In the genomic region with DNA sequence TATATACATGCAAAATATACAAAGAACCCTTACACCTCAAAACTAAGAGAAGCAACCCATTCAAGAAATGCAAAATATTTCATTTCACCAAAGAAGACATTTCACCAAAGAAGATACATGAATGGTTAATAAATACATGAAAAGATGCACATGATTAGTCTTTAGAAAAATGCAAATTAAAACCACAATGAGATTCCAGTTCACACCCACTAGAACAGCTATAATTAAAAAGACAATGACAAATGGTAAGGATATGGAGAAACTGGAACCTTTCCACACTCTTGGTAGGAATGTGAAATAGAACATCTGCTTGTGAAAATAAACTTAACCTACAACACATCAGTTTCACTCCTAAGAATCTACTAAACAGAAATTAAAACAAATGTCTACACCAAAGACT, we compare ENCODE assay signal across 24 cellular contexts.
DNase-seq lines count a peak whose midpoint lies in the region; ATAC-seq, FAIRE-seq and TF ChIP-seq lines count a peak whose summit lies in the region.
"Had no signal": no experiment of that assay in that cellular context is flagged by ENCODE, and none has a peak within 500 bp of the region (broad histone marks: within the 10 kb centered on the region; RNA-seq: fewer than 3 reads in every experiment).

No MANE protein-coding gene starts in this region.

- no peak for ATAC-seq in HepG2
- ATAC-seq: natural killer cell, right cardiac atrium had no signal

- intact Hi-C loops in Caco-2 (cut with micrococcal nuclease; ENCODE audit: unreplicated experiment): loop anchor here (2.0 kb wide), 1 partner anchor 76 kb away; no protein-coding TSS in a partner anchor
- intact Hi-C loops in spleen (cut with DNase I; ENCODE audit: low total_unique reads): no loop called here
- intact Hi-C loops in HepG2 (cut with micrococcal nuclease; ENCODE audit: unreplicated experiment): no loop called here

- in situ Hi-C loops in HepG2 (cut with HindIII; ENCODE audit: extremely low pct_ligation_motif_present, low pct_unique_long_range_greater_than_20kb): no loop called here

- peaks cover 35% of the 10 kb centered on the region for H3K79me1 ChIP-seq in mesenchymal stem cell (replicated peaks; ENCODE audit: low read length, poor library complexity, severe bottlenecking)

- TF ChIP-seq POLR2A in spleen (IDR thresholded peaks at IDR 0.05) (no peak), HepG2 (IDR thresholded peaks at IDR 0.05; ENCODE audit: insufficient read depth in 1 of 2, low read depth in 2 of 2, low read length in 2 of 2) (no peak)

- CTCF ChIA-PET in Caco-2 (lab: Charles Lee) (no interaction called here), HepG2 (lab: Yijun Ruan, JAX; ENCODE audit: low intra/inter-chr PET ratio, low total read pairs) (no interaction called here)

- DNase-seq in Caco-2 (no peak), Karpas-422 (no peak), choroid plexus epithelial cell (ENCODE audit: low read depth) (peak; percentile 42), mesenchymal stem cell (peak; percentile 25), NCI-H2081 treated with DMSO at 0.1 percent for 48 hours (lab: John Stamatoyannopoulos, UW) (no peak), spleen (no peak), GM10266 (ENCODE audit: extremely low spot score) (no peak), HepG2 (ENCODE audit: low spot score) (no peak)
- DNase-seq: activated CD4-positive, alpha-beta T cell treated with anti-CD3 and anti-CD28 coated beads, Interleukin-2, amount 50 U/mL, for 1 hour; activated CD8-positive, alpha-beta memory T cell treated with anti-CD3 and anti-CD28 coated beads, Interleukin-2, amount 50 U/mL, for 4 hours; activated naive CD8-positive, alpha-beta T cell treated with anti-CD3 and anti-CD28 coated beads, Interleukin-2, amount 10 ng/mL, durations not matched to agents 7 days and 5 days; colonic mucosa; foreskin fibroblast; natural killer cell; NCI-H524 treated with DMSO at 0.1 percent for 48 hours; ovary; right cardiac atrium; SHP77 treated with DMSO at 0.1 percent for 48 hours had no signal

- TF ChIP-seq EP300 in HepG2 (IDR thresholded peaks at IDR 0.05; ENCODE audit: low read depth in 2 of 2, low read length in 2 of 2) (no peak), HepG2 (CRISPR knock-in tag; IDR thresholded peaks at IDR 0.05; ENCODE audit: borderline replicate concordance) (no peak)

- no peak overlapping the region for H3K23ac ChIP-seq in mesenchymal stem cell (ENCODE audit: low read length in 2 of 2)

- no peak overlapping the region for H3K4ac ChIP-seq in mesenchymal stem cell (ENCODE audit: low read depth in 1 of 2, low read length in 2 of 2)

- no peak overlapping the region for H2BK15ac ChIP-seq in mesenchymal stem cell (ENCODE audit: low read depth, poor library complexity, severe bottlenecking)

- H3K27ac ChIP-seq in Karpas-422 (ENCODE audit: low read length): peak overlapping the region; percentile 89
- H3K27ac ChIP-seq in mesenchymal stem cell (ENCODE audit: low read length, poor library complexity, severe bottlenecking): no peak overlapping the region
- H3K27ac ChIP-seq in spleen: no peak overlapping the region
- H3K27ac ChIP-seq in HepG2 (ENCODE audit: extremely low read length, insufficient read depth, low read length): no peak overlapping the region
- H3K27ac ChIP-seq: colonic mucosa, ovary, suprapubic skin had no signal

- H3K36me3 ChIP-seq in Caco-2 (ENCODE audit: control insufficient read depth, insufficient read depth, low read length) (no peaks in the 10 kb centered on the region), Karpas-422 (ENCODE audit: insufficient read depth, low read length) (0 out of 2 replicates have a peak, but pooled peaks cover 3% of the 10 kb centered on the region), mesenchymal stem cell (ENCODE audit: control insufficient read depth in 1 of 2, insufficient read depth in 2 of 2, low read depth in 1 of 2, low read length in 2 of 2) (no peaks in the 10 kb centered on the region), spleen (no peaks in the 10 kb centered on the region), HepG2 (replicated peaks in 1 of 2; ENCODE audit: control insufficient read depth in 1 of 2, insufficient read depth in 2 of 2, low read length in 2 of 2) (peaks cover 0 to 4% of the 10 kb centered on the region in 2 experiments; a peak in 2 of 5 replicates)
- H3K36me3 ChIP-seq: colonic mucosa, ovary, suprapubic skin had no signal

- no peak for TF ChIP-seq CTCF in Caco-2 (IDR thresholded peaks at IDR 0.05; ENCODE audit: insufficient read depth in 1 of 2, low read depth in 1 of 2, low read length in 1 of 2, severe bottlenecking in 1 of 2, unreplicated experiment in 1 of 2)
- no peak for TF ChIP-seq CTCF in choroid plexus epithelial cell (conservative IDR thresholded peaks at IDR 0.05; ENCODE audit: low read depth, low read length)
- TF ChIP-seq CTCF in spleen (IDR thresholded peaks at IDR 0.05 in 8 of 11, conservative IDR thresholded peaks at IDR 0.05 in 3 of 11): no peak
- TF ChIP-seq CTCF in GM10266 (IDR thresholded peaks at IDR 0.05; ENCODE audit: control insufficient read depth, insufficient read depth, low read depth, missing control alignments): no peak
- TF ChIP-seq CTCF in HepG2 (CRISPR knock-in tag; IDR thresholded peaks at IDR 0.05): no peak

- no peak overlapping the region for H2AK5ac ChIP-seq in mesenchymal stem cell (ENCODE audit: low read length, severe bottlenecking)

- H3K4me3 Mint-ChIP-seq in Caco-2 (ENCODE audit: unreplicated experiment): peak overlapping the region; percentile 70
- H3K4me3 Mint-ChIP-seq: activated naive CD8-positive, alpha-beta T cell treated with anti-CD3 and anti-CD28 coated beads, Interleukin-2, amount 10 ng/mL, durations not matched to agents 7 days and 5 days; brain; natural killer cell; T-helper 1 cell treated with Interleukin-12 subunit alpha and Interleukin-12 subunit beta and Interleukin-4 antibody, amounts not matched to agents 30 μg/mL and 1 μg/mL, for 36 hours had no signal

- H3K9ac ChIP-seq in Karpas-422 (ENCODE audit: low read length) (peak overlapping the region; percentile 65), mesenchymal stem cell (ENCODE audit: low read length) (no peak overlapping the region), HepG2 (ENCODE audit: insufficient read depth, low read depth, low read length) (no peak overlapping the region)

- no peak overlapping the region for H2AFZ ChIP-seq in Karpas-422 (ENCODE audit: low read length)
- H2AFZ ChIP-seq in mesenchymal stem cell (ENCODE audit: low read depth, low read length): no peak overlapping the region
- no peak overlapping the region for H2AFZ ChIP-seq in HepG2 (ENCODE audit: low read length)

- H4K20me1 ChIP-seq in Karpas-422 (ENCODE audit: insufficient read depth, low read depth, low read length): no peaks in the 10 kb centered on the region
- no peaks in the 10 kb centered on the region for H4K20me1 ChIP-seq in HepG2 (ENCODE audit: insufficient read depth, low read length)

- H3K4me3 ChIP-seq in Caco-2 (ENCODE audit: low read depth, low read length) (no peak overlapping the region), Karpas-422 (ENCODE audit: low read length) (peak overlapping the region; percentile 32; the same call in 1 of the 2 replicates), choroid plexus epithelial cell (ENCODE audit: low read depth, low read length) (no peak overlapping the region), mesenchymal stem cell (ENCODE audit: insufficient read depth in 1 of 2, low read depth in 1 of 2, low read length in 2 of 2) (no peak overlapping the region), spleen (no peak overlapping the region), HepG2 (replicated peaks in 1 of 3; ENCODE audit: insufficient read depth in 1 of 3, low read depth in 2 of 3, low read length in 3 of 3) (no peak overlapping the region)
- H3K4me3 ChIP-seq: colonic mucosa, ovary, suprapubic skin had no signal

- no peaks in the 10 kb centered on the region for H3K9me3 Mint-ChIP-seq in Caco-2 (ENCODE audit: unreplicated experiment)
- H3K9me3 Mint-ChIP-seq: activated naive CD8-positive, alpha-beta T cell treated with anti-CD3 and anti-CD28 coated beads, Interleukin-2, amount 10 ng/mL, durations not matched to agents 7 days and 5 days; activated T-helper 2 cell treated with anti-CD3 and anti-CD28 coated beads, Interferon-gamma antibody, Interleukin-2, Interleukin-4, amounts not matched to agents 10 μg/mL and 5 μg/mL and 100 μg/mL, durations not matched to agents 14 hours and 24 hours and 36 hours; natural killer cell; T-helper 1 cell treated with Interleukin-12 subunit alpha and Interleukin-12 subunit beta and Interleukin-4 antibody, amounts not matched to agents 30 μg/mL and 1 μg/mL, for 36 hours had no signal

- POLR2A ChIA-PET in Caco-2 (lab: Charles Lee): no interaction called here
- POLR2A ChIA-PET in HepG2 (lab: Yijun Ruan, JAX): no interaction called here

- H4K8ac ChIP-seq in mesenchymal stem cell (ENCODE audit: low read length): no peak overlapping the region

- H4K91ac ChIP-seq in mesenchymal stem cell (ENCODE audit: low read length): no peak overlapping the region

- no peak overlapping the region for H2BK5ac ChIP-seq in mesenchymal stem cell (ENCODE audit: low read depth, low read length, poor library complexity, severe bottlenecking)

- H2BK120ac ChIP-seq in mesenchymal stem cell (ENCODE audit: low read depth, low read length): no peak overlapping the region

- no peaks in the 10 kb centered on the region for H3K9me2 ChIP-seq in Karpas-422 (replicated peaks; ENCODE audit: insufficient read depth, low read length)

- H3K18ac ChIP-seq in mesenchymal stem cell (ENCODE audit: low read depth in 1 of 2, low read length in 2 of 2): no peak overlapping the region

- H3K36me3 Mint-ChIP-seq in Caco-2 (ENCODE audit: insufficient read depth, unreplicated experiment): peaks cover 11% of the 10 kb centered on the region
- H3K36me3 Mint-ChIP-seq: activated naive CD8-positive, alpha-beta T cell treated with anti-CD3 and anti-CD28 coated beads, Interleukin-2, amount 10 ng/mL, durations not matched to agents 7 days and 5 days; brain; natural killer cell had no signal

- H3K27ac Mint-ChIP-seq in Caco-2 (ENCODE audit: unreplicated experiment): peak overlapping the region; percentile 92
- H3K27ac Mint-ChIP-seq: activated naive CD8-positive, alpha-beta T cell treated with anti-CD3 and anti-CD28 coated beads, Interleukin-2, amount 10 ng/mL, durations not matched to agents 7 days and 5 days; activated T-helper 2 cell treated with anti-CD3 and anti-CD28 coated beads, Interferon-gamma antibody, Interleukin-2, Interleukin-4, amounts not matched to agents 10 μg/mL and 5 μg/mL and 100 μg/mL, durations not matched to agents 14 hours and 24 hours and 36 hours; natural killer cell; T-helper 1 cell treated with Interleukin-12 subunit alpha and Interleukin-12 subunit beta and Interleukin-4 antibody, amounts not matched to agents 30 μg/mL and 1 μg/mL, for 36 hours had no signal

- H3K79me2 ChIP-seq in Karpas-422 (ENCODE audit: low read length) (peaks cover 97% of the 10 kb centered on the region), HepG2 (ENCODE audit: insufficient read depth, low read length) (peaks cover 25% of the 10 kb centered on the region)

- H3K27me3 ChIP-seq in Caco-2 (replicated peaks; ENCODE audit: control insufficient read depth, insufficient read depth, low read length) (no peaks in the 10 kb centered on the region), Karpas-422 (ENCODE audit: low read length) (no peaks in the 10 kb centered on the region), mesenchymal stem cell (ENCODE audit: control insufficient read depth in 1 of 2, insufficient read depth in 1 of 2, low read length in 2 of 2) (no peaks in the 10 kb centered on the region), spleen (replicated peaks in 1 of 7) (no peaks in the 10 kb centered on the region), HepG2 (ENCODE audit: control insufficient read depth in 1 of 2, insufficient read depth in 2 of 2, low read length in 2 of 2) (no peaks in the 10 kb centered on the region)
- H3K27me3 ChIP-seq: colonic mucosa, ovary, suprapubic skin had no signal

- H3K4me1 Mint-ChIP-seq in Caco-2 (ENCODE audit: low read depth, unreplicated experiment): peaks cover 43% of the 10 kb centered on the region
- H3K4me1 Mint-ChIP-seq: natural killer cell had no signal

- TF ChIP-seq RAD21 in HepG2 (CRISPR knock-in tag; IDR thresholded peaks at IDR 0.05): no peak

- no peak overlapping the region for H3K14ac ChIP-seq in mesenchymal stem cell (ENCODE audit: low read length in 2 of 2)

- FAIRE-seq in HepG2 (lab: Jason Lieb, UNC): no peak
- FAIRE-seq: A204.1, GM12892 had no signal

- peak overlapping the region; percentile 58 for H3K4me2 ChIP-seq in Karpas-422 (ENCODE audit: low read depth, low read length, poor library complexity, severe bottlenecking)
- no peak overlapping the region for H3K4me2 ChIP-seq in mesenchymal stem cell (ENCODE audit: low read length, poor library complexity, severe bottlenecking)
- H3K4me2 ChIP-seq in HepG2 (ENCODE audit: low read depth, low read length): no peak overlapping the region

- H3K4me1 ChIP-seq in Caco-2 (peaks cover 53% of the 10 kb centered on the region), Karpas-422 (ENCODE audit: low read length) (peaks cover 95% of the 10 kb centered on the region), mesenchymal stem cell (ENCODE audit: control insufficient read depth, insufficient read depth, low read depth, low read length) (peaks cover 5% of the 10 kb centered on the region), spleen (peaks cover 0 to 36% (median 14%) of the 10 kb centered on the region in 6 donors), HepG2 (ENCODE audit: insufficient read depth, low read length) (peaks cover 11% of the 10 kb centered on the region)
- H3K4me1 ChIP-seq: colonic mucosa had no signal

- no peaks in the 10 kb centered on the region for H3K9me3 ChIP-seq in Caco-2
- H3K9me3 ChIP-seq in Karpas-422 (ENCODE audit: low read length): no peaks in the 10 kb centered on the region
- H3K9me3 ChIP-seq in mesenchymal stem cell (ENCODE audit: control insufficient read depth, low read length): no peaks in the 10 kb centered on the region
- no peaks in the 10 kb centered on the region for H3K9me3 ChIP-seq in spleen
- no peaks in the 10 kb centered on the region for H3K9me3 ChIP-seq in HepG2 (ENCODE audit: low read length)
- H3K9me3 ChIP-seq: colonic mucosa, ovary, suprapubic skin had no signal

- no peaks in the 10 kb centered on the region for H3K27me3 Mint-ChIP-seq in Caco-2 (ENCODE audit: insufficient read depth, unreplicated experiment)
- H3K27me3 Mint-ChIP-seq: brain had no signal

- no peak overlapping the region for H2BK12ac ChIP-seq in mesenchymal stem cell (ENCODE audit: low read length in 2 of 2)

- BruUV-seq in Caco-2 (replicated peaks; lab: Mats Ljungman, UMichigan): no TSS peak
- no TSS peak for BruUV-seq in HepG2 (replicated peaks; lab: Mats Ljungman, UMichigan)

Comparison
In these comparisons a context has a peak if more than half of its experiments do, and no peak if none do; other contexts are left out.
1. DNase-seq: peak in choroid plexus epithelial cell (single experiment) and mesenchymal stem cell (single experiment); none in Caco-2 (0 of 2), Karpas-422 (single experiment), NCI-H2081 treated with DMSO at 0.1 percent for 48 hours (single experiment), spleen (single experiment), GM10266 (single experiment) and HepG2 (single experiment).